13 cellular contexts compared by ENCODE assay signal in genomic region chr7:107152011-107152410, GRCh38. TPM values are rescaled to one million over a fixed set of nuclear protein-coding genes. Genes with fewer than 3 reads are reported as not detected.
DNase-seq lines count a peak whose midpoint lies in the region; ATAC-seq and TF ChIP-seq lines count a peak whose summit lies in the region.
"Had no signal": no experiment of that assay in that cellular context is flagged by ENCODE, and none has a peak within 500 bp of the region (broad histone marks: within the 10 kb centered on the region; RNA-seq: fewer than 3 reads in every experiment).

No MANE protein-coding gene starts in this region.

- H2BK12ac ChIP-seq in H9 (ENCODE audit: insufficient read length, low read depth, low read length) = no peak overlapping the region

- peaks cover 2 to 20% (median 9%) of the 10 kb centered on the region in 3 experiments; a peak in 6 of 7 replicates for H3K36me3 Mint-ChIP-seq in H9 (ENCODE audit: insufficient read depth in 1 of 3, low read depth in 3 of 3)

- no peak overlapping the region for H2BK5ac ChIP-seq in H9 (ENCODE audit: insufficient read length, low read length)

- H2AK5ac ChIP-seq in H9 (ENCODE audit: insufficient read length, low read length) = no peak overlapping the region

- H4K8ac ChIP-seq in H9 (replicated peaks; ENCODE audit: insufficient read length, low read depth, low read length) = no peak overlapping the region

- H3K4me3 Mint-ChIP-seq in H9 = no peak overlapping the region
- H3K4me3 Mint-ChIP-seq: mesothelial cell of epicardium had no signal

- no peak overlapping the region for H2BK120ac ChIP-seq in H9 (ENCODE audit: low read depth, low read length, poor library complexity, severe bottlenecking)

- H2BK15ac ChIP-seq in H9 (ENCODE audit: low read depth, low read length) = no peak overlapping the region

- H3K4ac ChIP-seq in H9 (ENCODE audit: low read depth, low read length) = no peak overlapping the region

- H3T11ph ChIP-seq in H9 (ENCODE audit: low read length) = no peak overlapping the region

- H3K4me2 ChIP-seq in H9 (ENCODE audit: insufficient read depth, insufficient read length, low read length) = no peak overlapping the region

- no CpG with 5 or more reads among the region's 4 CpGs for WGBS in H9 (ENCODE audit: extremely low coverage, insufficient read length, low lambda C conversion rate)

- no peak overlapping the region for H4K5ac ChIP-seq in H9 (ENCODE audit: insufficient read length, low read depth, low read length)

- no peak overlapping the region for H3K23ac ChIP-seq in H9 (ENCODE audit: insufficient read length, low read depth, low read length)

- H4K91ac ChIP-seq in H9 (ENCODE audit: insufficient read length, low read depth, low read length) = no peak overlapping the region

- H3K14ac ChIP-seq in H9 (ENCODE audit: insufficient read depth, low read length) = no peak overlapping the region

- H3K27ac Mint-ChIP-seq in H9 = peak overlapping the region; percentile 4 to 64 (median 13); a peak in 3 of 7 replicates
- H3K27ac Mint-ChIP-seq: mesothelial cell of epicardium had no signal

- H3K9me3 Mint-ChIP-seq in H9 = no peaks in the 10 kb centered on the region; a peak in 1 of 5 replicates
- H3K9me3 Mint-ChIP-seq: mesothelial cell of epicardium had no signal

- peaks cover 14 to 19% of the 10 kb centered on the region in 2 experiments for H3K4me1 Mint-ChIP-seq in H9

- H3K27me3 Mint-ChIP-seq in H9 (ENCODE audit: low read depth) = no peaks in the 10 kb centered on the region

- H3K56ac ChIP-seq in H9 (ENCODE audit: insufficient read length, low read depth, low read length) = no peak overlapping the region

- ATAC-seq in esophagus mucosa = peak; percentile 45
- ATAC-seq in stimulated activated naive CD8-positive, alpha-beta T cell treated with anti-CD3 and anti-CD28 coated beads, Interleukin-15, Interleukin-2, amounts not matched to agents 100 U/mL and 50 U/mL, for 24 hours = peak; percentile 40
- no peak for ATAC-seq in GM19351 (IDR thresholded peaks at IDR 0.05; ENCODE audit: unreplicated experiment)

- no peak overlapping the region for H2BK20ac ChIP-seq in H9 (ENCODE audit: low read depth, low read length, poor library complexity, severe bottlenecking)

- H2AFZ ChIP-seq in H9 (ENCODE audit: low read length) = no peak overlapping the region

- no peaks in the 10 kb centered on the region for H3K79me1 ChIP-seq in H9 (ENCODE audit: insufficient read depth, low read depth, low read length, poor library complexity, severe bottlenecking)

- H3K18ac ChIP-seq in H9 (ENCODE audit: insufficient read length, low read depth, low read length) = no peak overlapping the region

- no peak for TF ChIP-seq CTCF in H9 (conservative IDR thresholded peaks at IDR 0.05)

- H3K9me3 ChIP-seq in H9 (ENCODE audit: control insufficient read depth, low read depth, low read length) = no peaks in the 10 kb centered on the region
- H3K9me3 ChIP-seq: ovary had no signal

- no peaks in the 10 kb centered on the region for H3K23me2 ChIP-seq in H9 (ENCODE audit: insufficient read length, low read depth, low read length, poor library complexity, severe bottlenecking)

- no peak for DNase-seq in H9
- peak; percentile 56 for DNase-seq in RPMI7951 (ENCODE audit: low read depth)
- DNase-seq in stimulated activated naive CD8-positive, alpha-beta T cell treated with anti-CD3 and anti-CD28 coated beads, Interleukin-15, Interleukin-2, amounts not matched to agents 100 U/mL and 50 U/mL, for 24 hours = no peak
- no peak for DNase-seq in NCI-H2196 treated with DMSO at 0.1 percent for 48 hours (lab: John Stamatoyannopoulos, UW; ENCODE audit: unreplicated experiment)
- DNase-seq in NCI-H2171 (lab: John Stamatoyannopoulos, UW) = no peak
- DNase-seq: activated effector memory CD4-positive, alpha-beta T cell treated with anti-CD3 and anti-CD28 coated beads, Interleukin-2, amount 50 U/mL, for 16 hours; caudate nucleus; OCI-M1; ovary; stimulated activated CD4-positive, alpha-beta T cell treated with anti-CD3 and anti-CD28 coated beads, Interleukin-12 subunit alpha, Interleukin-12 subunit beta, amount 100 ng/mL, for 4 hours had no signal

- no peak overlapping the region for H3K9ac ChIP-seq in H9 (ENCODE audit: extremely low read depth, insufficient read length, low read length)

- H4K20me1 ChIP-seq in H9 (ENCODE audit: control insufficient read depth, insufficient read depth, insufficient read length) = no peaks in the 10 kb centered on the region

- no peak overlapping the region for H3K27ac ChIP-seq in H9 (ENCODE audit: insufficient read length, low read depth, low read length)
- H3K27ac ChIP-seq: ovary had no signal

- H3K27me3 ChIP-seq in H9 (ENCODE audit: insufficient read depth, low read length) = no peaks in the 10 kb centered on the region
- H3K27me3 ChIP-seq: ovary had no signal

- no peaks in the 10 kb centered on the region for H3K4me1 ChIP-seq in H9 (ENCODE audit: insufficient read depth, low read length)

- H3K79me2 ChIP-seq in H9 (ENCODE audit: insufficient read depth, low read length) = no peaks in the 10 kb centered on the region

RNA-seq across cellular contexts. Expression of gene HBP1, which starts 16.8 kb away (rescaled TPM):
- total RNA-seq in H9 (2021) (27.6 TPM in 2 replicates), esophagus mucosa (44.6 TPM)
- total RNA-seq in RPMI7951 (2014; rRNA removed; shearing (Covaris generic)) = 94.2 and 102 TPM in 2 replicates
